In genomic region chr12:89225401-89225800, GRCh38 we compare ENCODE assay signal across 9 cellular contexts.
DNase-seq lines count a peak whose midpoint lies in the region; ATAC-seq lines count a peak whose summit lies in the region.
"Had no signal": no experiment of that assay in that cellular context is flagged by ENCODE, and none has a peak within 500 bp of the region (broad histone marks: within the 10 kb centered on the region; RNA-seq: fewer than 3 reads in every experiment).

No MANE protein-coding gene starts in this region.

- ATAC-seq in activated T-cell treated with anti-CD3 and anti-CD28 coated beads, Interleukin-2, amount 50 U/mL, for 72 hours (replicated peaks in 1 of 2), result peak; percentile 89 to 90

- no peaks in the 10 kb centered on the region for H3K27me3 Mint-ChIP-seq in activated T-cell treated with anti-CD3 and anti-CD28 coated beads, Interleukin-2, amount 50 U/mL, for 72 hours (ENCODE audit: low read depth)

- no peak overlapping the region for H3K27ac ChIP-seq in iPS-20b (ENCODE audit: low read length)

- H3K36me3 ChIP-seq in iPS-20b (ENCODE audit: insufficient read depth, low read depth, low read length), result no peaks in the 10 kb centered on the region

- peak in 2 of 3 experiments; percentile 39 to 73 for DNase-seq in NCI-H1417 (lab: John Stamatoyannopoulos, UW)
- DNase-seq in NCI-H1417 treated with DMSO at 0.1 percent for 48 hours (lab: John Stamatoyannopoulos, UW), result no peak
- DNase-seq in NCI-H2029 (lab: John Stamatoyannopoulos, UW), result peak; percentile 89
- peak; percentile 85 to 89 for DNase-seq in activated T-cell treated with anti-CD3 and anti-CD28 coated beads, Interleukin-2, amount 50 U/mL, for 72 hours
- peak; percentile 42 to 73 (median 69) for DNase-seq in stimulated activated CD4-positive, alpha-beta T cell treated with anti-CD3 and anti-CD28 coated beads, TNF-alpha, amount 100 ng/mL, for 4 hours (ENCODE audit: low read depth in 3 of 3)
- no peak for DNase-seq in NCI-H1105 treated with DMSO at 0.1 percent for 48 hours (lab: John Stamatoyannopoulos, UW)
- DNase-seq in NK-92 (lab: John Stamatoyannopoulos, UW; ENCODE audit: unreplicated experiment), result no peak
- DNase-seq: activated B cell treated with CpG ODN at 0.5 μM for 24 hours had no signal

- H3K4me1 ChIP-seq in iPS-20b (ENCODE audit: insufficient read depth, low read length), result peaks cover 18% of the 10 kb centered on the region; the same call in 1 of the 2 replicates

- peak overlapping the region; percentile 12; the same call in 1 of the 2 replicates for H3K9ac ChIP-seq in iPS-20b (ENCODE audit: low read depth, low read length)

- H3K4me1 Mint-ChIP-seq in activated T-cell treated with anti-CD3 and anti-CD28 coated beads, Interleukin-2, amount 50 U/mL, for 72 hours (ENCODE audit: low read depth), result peaks cover 73% of the 10 kb centered on the region

- peak overlapping the region; percentile 53 to 69 for H3K4me3 Mint-ChIP-seq in activated T-cell treated with anti-CD3 and anti-CD28 coated beads, Interleukin-2, amount 50 U/mL, for 72 hours
- H3K4me3 Mint-ChIP-seq: activated B cell treated with CpG ODN at 0.5 μM for 24 hours had no signal

- H3K9me3 ChIP-seq in iPS-20b (ENCODE audit: insufficient read depth, low read depth, low read length), result no peaks in the 10 kb centered on the region

- no peaks in the 10 kb centered on the region for H3K27me3 ChIP-seq in iPS-20b (ENCODE audit: insufficient read depth, low read length)

- H3K36me3 Mint-ChIP-seq in activated T-cell treated with anti-CD3 and anti-CD28 coated beads, Interleukin-2, amount 50 U/mL, for 72 hours (ENCODE audit: insufficient read depth in 2 of 2), result peaks cover 13 to 23% of the 10 kb centered on the region in 2 donors

- 0 out of 2 replicates have a peak overlapping the region, but pooled peaks have one; percentile 31 for H3K4me3 ChIP-seq in iPS-20b (ENCODE audit: low read length)

- H3K9me3 Mint-ChIP-seq in activated T-cell treated with anti-CD3 and anti-CD28 coated beads, Interleukin-2, amount 50 U/mL, for 72 hours, result peaks cover 4 to 9% of the 10 kb centered on the region in 2 donors
- H3K9me3 Mint-ChIP-seq: activated B cell treated with CpG ODN at 0.5 μM for 24 hours had no signal

- peak overlapping the region; percentile 96 for H3K27ac Mint-ChIP-seq in activated T-cell treated with anti-CD3 and anti-CD28 coated beads, Interleukin-2, amount 50 U/mL, for 72 hours
- H3K27ac Mint-ChIP-seq: activated B cell treated with CpG ODN at 0.5 μM for 24 hours had no signal

Comparison
In these comparisons a context has a peak if more than half of its experiments do, and no peak if none do; other contexts are left out.
1. DNase-seq: peak in NCI-H1417 (2 of 3), NCI-H2029 (single experiment), activated T-cell treated with anti-CD3 and anti-CD28 coated beads, Interleukin-2, amount 50 U/mL, for 72 hours (2 of 2) and stimulated activated CD4-positive, alpha-beta T cell treated with anti-CD3 and anti-CD28 coated beads, TNF-alpha, amount 100 ng/mL, for 4 hours (3 of 3); none in NCI-H1417 treated with DMSO at 0.1 percent for 48 hours (single experiment), NCI-H1105 treated with DMSO at 0.1 percent for 48 hours (single experiment) and NK-92 (single experiment).